ENCODE assay signal across 1 cellular context in the genomic region with DNA sequence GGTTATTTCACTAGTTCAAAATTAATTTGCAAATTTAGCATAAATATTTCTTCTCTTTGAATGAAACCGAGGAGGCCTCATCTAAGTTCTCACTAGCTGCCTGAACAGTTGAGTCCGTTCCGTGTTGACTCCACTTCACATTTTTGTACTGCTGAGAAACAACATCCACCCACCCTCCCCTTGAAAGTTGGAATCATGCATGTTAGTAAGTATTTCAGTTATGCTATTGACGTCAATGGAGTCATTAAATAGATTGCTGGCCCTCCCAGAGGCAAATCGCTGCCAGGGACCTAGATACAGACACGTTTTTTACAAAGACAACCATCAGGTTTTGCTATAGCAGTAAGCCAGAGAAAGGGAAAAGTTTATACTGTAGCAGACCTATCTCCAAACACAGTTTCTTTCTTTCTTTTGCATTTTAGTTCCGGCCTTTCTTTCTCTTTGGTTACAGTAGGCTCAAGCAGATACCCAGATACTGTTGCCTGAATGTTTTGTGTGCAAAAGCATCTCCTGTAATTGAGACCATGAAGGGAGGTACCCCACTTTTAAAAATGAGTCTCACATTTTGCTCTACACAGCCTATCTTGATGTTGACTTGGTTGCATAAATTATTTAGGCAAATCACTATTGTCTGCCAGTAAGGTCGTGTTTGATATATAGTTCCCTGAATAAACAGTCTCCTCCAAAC.
A peak's percentile ranks its signal among the peaks of the same experiment; 100 is the strongest.
TF ChIP-seq lines count a peak whose summit lies in the region.

No MANE protein-coding gene starts in this region.

TF ChIP-seq in HEK293, 187 proteins besides CTCF, POLR2A, EP300 and RAD21 (continued from another document and continues in another):
- no peak for TF ChIP-seq PRDM2 (tag by site-specific recombination; IDR thresholded peaks at IDR 0.05; ENCODE audit: borderline replicate concordance)
- no peak for TF ChIP-seq ZNF544 (tag by site-specific recombination; IDR thresholded peaks at IDR 0.05)
- no peak for TF ChIP-seq SALL2 (tag by site-specific recombination; IDR thresholded peaks at IDR 0.05; ENCODE audit: borderline replicate concordance)
- TF ChIP-seq WT1 (tag by site-specific recombination; IDR thresholded peaks at IDR 0.05), result peak; percentile 98
- no peak for TF ChIP-seq ZNF133 (tag by site-specific recombination; IDR thresholded peaks at IDR 0.05)
- TF ChIP-seq ZNF785 (tag by site-specific recombination; IDR thresholded peaks at IDR 0.05), result no peak
- no peak for TF ChIP-seq ZNF223 (tag by site-specific recombination; IDR thresholded peaks at IDR 0.05)
- TF ChIP-seq, protein P1, sequence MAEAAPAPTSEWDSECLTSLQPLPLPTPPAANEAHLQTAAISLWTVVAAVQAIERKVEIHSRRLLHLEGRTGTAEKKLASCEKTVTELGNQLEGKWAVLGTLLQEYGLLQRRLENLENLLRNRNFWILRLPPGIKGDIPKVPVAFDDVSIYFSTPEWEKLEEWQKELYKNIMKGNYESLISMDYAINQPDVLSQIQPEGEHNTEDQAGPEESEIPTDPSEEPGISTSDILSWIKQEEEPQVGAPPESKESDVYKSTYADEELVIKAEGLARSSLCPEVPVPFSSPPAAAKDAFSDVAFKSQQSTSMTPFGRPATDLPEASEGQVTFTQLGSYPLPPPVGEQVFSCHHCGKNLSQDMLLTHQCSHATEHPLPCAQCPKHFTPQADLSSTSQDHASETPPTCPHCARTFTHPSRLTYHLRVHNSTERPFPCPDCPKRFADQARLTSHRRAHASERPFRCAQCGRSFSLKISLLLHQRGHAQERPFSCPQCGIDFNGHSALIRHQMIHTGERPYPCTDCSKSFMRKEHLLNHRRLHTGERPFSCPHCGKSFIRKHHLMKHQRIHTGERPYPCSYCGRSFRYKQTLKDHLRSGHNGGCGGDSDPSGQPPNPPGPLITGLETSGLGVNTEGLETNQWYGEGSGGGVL (tag by site-specific recombination; IDR thresholded peaks at IDR 0.05), result no peak
- TF ChIP-seq ZNF645 (tag by site-specific recombination; IDR thresholded peaks at IDR 0.05), result no peak
- TF ChIP-seq, protein P2, sequence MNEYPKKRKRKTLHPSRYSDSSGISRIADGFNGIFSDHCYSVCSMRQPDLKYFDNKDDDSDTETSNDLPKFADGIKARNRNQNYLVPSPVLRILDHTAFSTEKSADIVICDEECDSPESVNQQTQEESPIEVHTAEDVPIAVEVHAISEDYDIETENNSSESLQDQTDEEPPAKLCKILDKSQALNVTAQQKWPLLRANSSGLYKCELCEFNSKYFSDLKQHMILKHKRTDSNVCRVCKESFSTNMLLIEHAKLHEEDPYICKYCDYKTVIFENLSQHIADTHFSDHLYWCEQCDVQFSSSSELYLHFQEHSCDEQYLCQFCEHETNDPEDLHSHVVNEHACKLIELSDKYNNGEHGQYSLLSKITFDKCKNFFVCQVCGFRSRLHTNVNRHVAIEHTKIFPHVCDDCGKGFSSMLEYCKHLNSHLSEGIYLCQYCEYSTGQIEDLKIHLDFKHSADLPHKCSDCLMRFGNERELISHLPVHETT (tag by site-specific recombination; IDR thresholded peaks at IDR 0.05), result peak; percentile 85
- no peak for TF ChIP-seq ZNF19 (tag by site-specific recombination; IDR thresholded peaks at IDR 0.05; ENCODE audit: low read depth)
- TF ChIP-seq ZNF624 (tag by site-specific recombination; IDR thresholded peaks at IDR 0.05), result no peak
- no peak for TF ChIP-seq ZNF211 (tag by site-specific recombination; IDR thresholded peaks at IDR 0.05; ENCODE audit: low read depth)
- TF ChIP-seq ZNF292 (tag by site-specific recombination; IDR thresholded peaks at IDR 0.05; ENCODE audit: borderline replicate concordance, low read depth), result no peak
- TF ChIP-seq ZNF394 (tag by site-specific recombination; IDR thresholded peaks at IDR 0.05; ENCODE audit: borderline replicate concordance), result no peak; the same call in 1 of the 2 replicates
- no peak for TF ChIP-seq ZNF776 (tag by site-specific recombination; IDR thresholded peaks at IDR 0.05; ENCODE audit: borderline replicate concordance)
- TF ChIP-seq ZSCAN30 (tag by site-specific recombination; IDR thresholded peaks at IDR 0.05), result peak; percentile 60; the same call in 1 of the 2 replicates
- TF ChIP-seq ZSCAN16 (tag by site-specific recombination; IDR thresholded peaks at IDR 0.05), result no peak
- TF ChIP-seq, protein P3, sequence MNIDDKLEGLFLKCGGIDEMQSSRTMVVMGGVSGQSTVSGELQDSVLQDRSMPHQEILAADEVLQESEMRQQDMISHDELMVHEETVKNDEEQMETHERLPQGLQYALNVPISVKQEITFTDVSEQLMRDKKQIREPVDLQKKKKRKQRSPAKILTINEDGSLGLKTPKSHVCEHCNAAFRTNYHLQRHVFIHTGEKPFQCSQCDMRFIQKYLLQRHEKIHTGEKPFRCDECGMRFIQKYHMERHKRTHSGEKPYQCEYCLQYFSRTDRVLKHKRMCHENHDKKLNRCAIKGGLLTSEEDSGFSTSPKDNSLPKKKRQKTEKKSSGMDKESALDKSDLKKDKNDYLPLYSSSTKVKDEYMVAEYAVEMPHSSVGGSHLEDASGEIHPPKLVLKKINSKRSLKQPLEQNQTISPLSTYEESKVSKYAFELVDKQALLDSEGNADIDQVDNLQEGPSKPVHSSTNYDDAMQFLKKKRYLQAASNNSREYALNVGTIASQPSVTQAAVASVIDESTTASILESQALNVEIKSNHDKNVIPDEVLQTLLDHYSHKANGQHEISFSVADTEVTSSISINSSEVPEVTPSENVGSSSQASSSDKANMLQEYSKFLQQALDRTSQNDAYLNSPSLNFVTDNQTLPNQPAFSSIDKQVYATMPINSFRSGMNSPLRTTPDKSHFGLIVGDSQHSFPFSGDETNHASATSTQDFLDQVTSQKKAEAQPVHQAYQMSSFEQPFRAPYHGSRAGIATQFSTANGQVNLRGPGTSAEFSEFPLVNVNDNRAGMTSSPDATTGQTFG (tag by site-specific recombination; IDR thresholded peaks at IDR 0.05; ENCODE audit: borderline replicate concordance), result no peak
- no peak for TF ChIP-seq ZNF121 (tag by site-specific recombination; IDR thresholded peaks at IDR 0.05)
- TF ChIP-seq PRDM1 (tag by site-specific recombination; IDR thresholded peaks at IDR 0.05), result peak; percentile 86; the same call in 1 of the 2 replicates
- TF ChIP-seq, protein P4, sequence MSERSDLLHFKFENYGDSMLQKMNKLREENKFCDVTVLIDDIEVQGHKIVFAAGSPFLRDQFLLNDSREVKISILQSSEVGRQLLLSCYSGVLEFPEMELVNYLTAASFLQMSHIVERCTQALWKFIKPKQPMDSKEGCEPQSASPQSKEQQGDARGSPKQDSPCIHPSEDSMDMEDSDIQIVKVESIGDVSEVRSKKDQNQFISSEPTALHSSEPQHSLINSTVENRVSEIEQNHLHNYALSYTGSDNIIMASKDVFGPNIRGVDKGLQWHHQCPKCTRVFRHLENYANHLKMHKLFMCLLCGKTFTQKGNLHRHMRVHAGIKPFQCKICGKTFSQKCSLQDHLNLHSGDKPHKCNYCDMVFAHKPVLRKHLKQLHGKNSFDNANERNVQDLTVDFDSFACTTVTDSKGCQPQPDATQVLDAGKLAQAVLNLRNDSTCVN (tag by site-specific recombination; optimal IDR thresholded peaks at IDR 0.05), result no peak
- TF ChIP-seq ZNF391 (tag by site-specific recombination; IDR thresholded peaks at IDR 0.05; ENCODE audit: borderline replicate concordance, low read depth), result peak; percentile 93; the same call in 1 of the 2 replicates
- peak; percentile 33; the same call in 1 of the 2 replicates for TF ChIP-seq SP2 (tag by site-specific recombination; IDR thresholded peaks at IDR 0.05)
- TF ChIP-seq ZNF580 (tag by site-specific recombination; IDR thresholded peaks at IDR 0.05), result peak; percentile 64; the same call in 1 of the 2 replicates
- peak; percentile 86 for TF ChIP-seq ZNF366 (tag by site-specific recombination; conservative IDR thresholded peaks at IDR 0.05)
- TF ChIP-seq, protein P5, sequence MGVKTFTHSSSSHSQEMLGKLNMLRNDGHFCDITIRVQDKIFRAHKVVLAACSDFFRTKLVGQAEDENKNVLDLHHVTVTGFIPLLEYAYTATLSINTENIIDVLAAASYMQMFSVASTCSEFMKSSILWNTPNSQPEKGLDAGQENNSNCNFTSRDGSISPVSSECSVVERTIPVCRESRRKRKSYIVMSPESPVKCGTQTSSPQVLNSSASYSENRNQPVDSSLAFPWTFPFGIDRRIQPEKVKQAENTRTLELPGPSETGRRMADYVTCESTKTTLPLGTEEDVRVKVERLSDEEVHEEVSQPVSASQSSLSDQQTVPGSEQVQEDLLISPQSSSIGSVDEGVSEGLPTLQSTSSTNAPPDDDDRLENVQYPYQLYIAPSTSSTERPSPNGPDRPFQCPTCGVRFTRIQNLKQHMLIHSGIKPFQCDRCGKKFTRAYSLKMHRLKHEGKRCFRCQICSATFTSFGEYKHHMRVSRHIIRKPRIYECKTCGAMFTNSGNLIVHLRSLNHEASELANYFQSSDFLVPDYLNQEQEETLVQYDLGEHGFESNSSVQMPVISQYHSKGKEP (tag by site-specific recombination; IDR thresholded peaks at IDR 0.05), result peak; percentile 94
- TF ChIP-seq ZFP41 (tag by site-specific recombination; IDR thresholded peaks at IDR 0.05; ENCODE audit: borderline replicate concordance), result no peak
- no peak for TF ChIP-seq PBX3 (CRISPR knock-in tag; IDR thresholded peaks at IDR 0.05)
- TF ChIP-seq ZNF777 (tag by site-specific recombination; IDR thresholded peaks at IDR 0.05; ENCODE audit: borderline replicate concordance), result no peak
- TF ChIP-seq ZSCAN4 (tag by site-specific recombination; IDR thresholded peaks at IDR 0.05), result no peak
- no peak for TF ChIP-seq ZNF571 (tag by site-specific recombination; IDR thresholded peaks at IDR 0.05)
- TF ChIP-seq ZNF274 (IDR thresholded peaks at IDR 0.05; ENCODE audit: low read length), result no peak
- no peak for TF ChIP-seq ZNF274 (tag by site-specific recombination; IDR thresholded peaks at IDR 0.05; ENCODE audit: borderline replicate concordance)
- no peak for TF ChIP-seq BCL11B (tag by site-specific recombination; IDR thresholded peaks at IDR 0.05; ENCODE audit: low read depth)
- no peak for TF ChIP-seq ZNF658 (tag by site-specific recombination; IDR thresholded peaks at IDR 0.05)
- no peak for TF ChIP-seq ZNF423 (tag by site-specific recombination; IDR thresholded peaks at IDR 0.05)
